Comparison of ENCODE assay signal across 25 cellular contexts in the genomic region with DNA sequence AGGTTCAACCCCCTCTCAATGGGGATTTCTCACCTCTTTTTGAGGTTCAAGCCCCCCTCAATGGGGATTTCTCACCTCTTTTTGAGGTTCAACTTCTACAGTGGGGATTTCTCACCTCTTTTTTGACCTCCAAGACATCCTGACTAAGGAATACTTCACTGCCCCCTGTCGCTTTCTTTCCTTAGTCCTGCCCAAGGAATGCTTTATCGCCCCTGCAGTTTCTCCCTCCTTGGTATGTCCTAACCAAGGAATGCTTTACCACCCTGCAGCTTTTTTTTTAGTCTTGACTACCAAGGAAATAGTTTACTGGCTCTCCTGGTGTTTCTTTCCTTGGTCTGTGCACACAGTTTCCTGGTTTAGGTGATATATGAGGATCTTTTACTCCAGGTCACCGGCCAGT. TPM values are rescaled to one million over a fixed set of nuclear protein-coding genes. Genes with fewer than 3 reads are reported as not detected.
A peak's percentile ranks its signal among the peaks of the same experiment; 100 is the strongest.
DNase-seq lines count a peak whose midpoint lies in the region; ATAC-seq and TF ChIP-seq lines count a peak whose summit lies in the region.
"Had no signal": no experiment of that assay in that cellular context is flagged by ENCODE, and none has a peak within 500 bp of the region (broad histone marks: within the 10 kb centered on the region; RNA-seq: fewer than 3 reads in every experiment).

No MANE protein-coding gene starts in this region.

- no peaks in the 10 kb centered on the region for H3K4me1 ChIP-seq in H9 (ENCODE audit: insufficient read depth, low read length)
- peaks cover 6% of the 10 kb centered on the region for H3K4me1 ChIP-seq in smooth muscle cell (ENCODE audit: low read depth)
- no peaks in the 10 kb centered on the region for H3K4me1 ChIP-seq in colonic mucosa
- H3K4me1 ChIP-seq: BLaER1, SJSA1 had no signal

- DNase-seq in H9 = peak; percentile 84
- DNase-seq in ecto neural progenitor cell (ENCODE audit: low spot score) = peak; percentile 47
- peak; percentile 79 for DNase-seq in islet precursor cell
- DNase-seq in smooth muscle cell (lab: John Stamatoyannopoulos, UW; ENCODE audit: unreplicated experiment) = no peak
- no peak for DNase-seq in colonic mucosa
- no peak for DNase-seq in occipital lobe (lab: John Stamatoyannopoulos, UW)
- DNase-seq: CD4-positive, alpha-beta memory T cell; COR-L47; DMS53; GOT3; MM.1S; NCI-H1048; NCI-H1417; NCI-H1694; NCI-H2029 treated with DMSO at 0.1 percent for 48 hours; NCI-H446 treated with DMSO at 0.1 percent for 48 hours; NCI-H526; NCI-H82; NK-92 treated with Interleukin-12 subunit alpha and Interleukin-12 subunit beta, amount 100 ng/mL, for 24 hours; PC-3 had no signal

- peaks cover 0 to 10% (median 0%) of the 10 kb centered on the region in 3 experiments; a peak in 3 of 7 replicates for H3K36me3 Mint-ChIP-seq in H9 (ENCODE audit: insufficient read depth in 1 of 3, low read depth in 3 of 3)
- H3K36me3 Mint-ChIP-seq: CD4-positive, alpha-beta memory T cell had no signal

- H3K14ac ChIP-seq in H9 (ENCODE audit: insufficient read depth, low read length) = no peak overlapping the region

- H3K36me3 ChIP-seq in smooth muscle cell (ENCODE audit: low read depth) (no peaks in the 10 kb centered on the region), colonic mucosa (no peaks in the 10 kb centered on the region)
- H3K36me3 ChIP-seq: BLaER1, SJSA1 had no signal

- no peak overlapping the region for H2BK15ac ChIP-seq in H9 (ENCODE audit: low read depth, low read length)

- H4K91ac ChIP-seq in H9 (ENCODE audit: insufficient read length, low read depth, low read length) = no peak overlapping the region

- H4K8ac ChIP-seq in H9 (replicated peaks; ENCODE audit: insufficient read length, low read depth, low read length) = no peak overlapping the region

- H2AFZ ChIP-seq in H9 (ENCODE audit: low read length) = no peak overlapping the region
- no peak overlapping the region for H2AFZ ChIP-seq in smooth muscle cell (ENCODE audit: low read depth)

- H3K79me2 ChIP-seq in H9 (ENCODE audit: insufficient read depth, low read length) = no peaks in the 10 kb centered on the region
- no peaks in the 10 kb centered on the region for H3K79me2 ChIP-seq in smooth muscle cell (ENCODE audit: low read depth)

- H3K23ac ChIP-seq in H9 (ENCODE audit: insufficient read length, low read depth, low read length) = no peak overlapping the region

- H2BK5ac ChIP-seq in H9 (ENCODE audit: insufficient read length, low read length) = no peak overlapping the region

- H4K20me1 ChIP-seq in H9 (ENCODE audit: control insufficient read depth, insufficient read depth, insufficient read length) (no peaks in the 10 kb centered on the region), smooth muscle cell (ENCODE audit: low read depth) (no peaks in the 10 kb centered on the region)
- H4K20me1 ChIP-seq: BLaER1 had no signal

- no peak overlapping the region for H2AK5ac ChIP-seq in H9 (ENCODE audit: insufficient read length, low read length)

- H3F3A ChIP-seq in smooth muscle cell (ENCODE audit: low read depth) = no peaks in the 10 kb centered on the region

- H2BK12ac ChIP-seq in H9 (ENCODE audit: insufficient read length, low read depth, low read length) = no peak overlapping the region

- H3K27ac Mint-ChIP-seq in H9 = no peak overlapping the region
- H3K27ac Mint-ChIP-seq: CD4-positive, alpha-beta memory T cell had no signal

- H3K9me3 ChIP-seq in H9 (ENCODE audit: control insufficient read depth, low read depth, low read length) (no peaks in the 10 kb centered on the region), smooth muscle cell (replicated peaks; ENCODE audit: low read depth) (no peaks in the 10 kb centered on the region), colonic mucosa (no peaks in the 10 kb centered on the region)
- H3K9me3 ChIP-seq: SJSA1 had no signal

- H2BK20ac ChIP-seq in H9 (ENCODE audit: low read depth, low read length, poor library complexity, severe bottlenecking) = no peak overlapping the region

- no CpG with 5 or more reads among the region's 3 CpGs for WGBS in H9 (ENCODE audit: extremely low coverage, insufficient read length, low lambda C conversion rate)
- WGBS in smooth muscle cell (ENCODE audit: low lambda C conversion rate) = 29% methylated on average over 3 of the region's 3 CpGs

- peaks cover 8 to 10% of the 10 kb centered on the region in 2 experiments; a peak in 3 of 4 replicates for H3K4me1 Mint-ChIP-seq in H9
- H3K4me1 Mint-ChIP-seq: CD4-positive, alpha-beta memory T cell had no signal

- no peak overlapping the region for H3K4me3 Mint-ChIP-seq in H9
- H3K4me3 Mint-ChIP-seq: CD4-positive, alpha-beta memory T cell had no signal

- peaks cover 23% of the 10 kb centered on the region for H3K27me3 Mint-ChIP-seq in H9 (ENCODE audit: low read depth)

- H2BK120ac ChIP-seq in H9 (ENCODE audit: low read depth, low read length, poor library complexity, severe bottlenecking) = no peak overlapping the region

- no peak overlapping the region for H3K27ac ChIP-seq in H9 (ENCODE audit: insufficient read length, low read depth, low read length)
- no peak overlapping the region for H3K27ac ChIP-seq in smooth muscle cell (ENCODE audit: low read depth)
- H3K27ac ChIP-seq in colonic mucosa = no peak overlapping the region
- H3K27ac ChIP-seq: BLaER1, KMS-11, SJSA1 had no signal

- H3K79me1 ChIP-seq in H9 (ENCODE audit: insufficient read depth, low read depth, low read length, poor library complexity, severe bottlenecking) = no peaks in the 10 kb centered on the region

- H3K4me2 ChIP-seq in H9 (ENCODE audit: insufficient read depth, insufficient read length, low read length) (no peak overlapping the region), smooth muscle cell (no peak overlapping the region)
- H3K4me2 ChIP-seq: BLaER1, KMS-11 had no signal

- no peak overlapping the region for H3K56ac ChIP-seq in H9 (ENCODE audit: insufficient read length, low read depth, low read length)

- no peak overlapping the region for H3T11ph ChIP-seq in H9 (ENCODE audit: low read length)

- H3K18ac ChIP-seq in H9 (ENCODE audit: insufficient read length, low read depth, low read length) = no peak overlapping the region

- no peak overlapping the region for H3K9ac ChIP-seq in H9 (ENCODE audit: extremely low read depth, insufficient read length, low read length)
- H3K9ac ChIP-seq in smooth muscle cell (ENCODE audit: low read depth) = no peak overlapping the region
- no peak overlapping the region for H3K9ac ChIP-seq in colonic mucosa (ENCODE audit: low read depth in 2 of 2, low read length in 2 of 2)
- H3K9ac ChIP-seq: BLaER1, KMS-11 had no signal

- no peaks in the 10 kb centered on the region for H3K23me2 ChIP-seq in H9 (ENCODE audit: insufficient read length, low read depth, low read length, poor library complexity, severe bottlenecking)

- H3K9me3 Mint-ChIP-seq in H9 = peaks cover 16 to 23% of the 10 kb centered on the region in 2 experiments

- no peak overlapping the region for H3K4me3 ChIP-seq in smooth muscle cell
- H3K4me3 ChIP-seq in colonic mucosa = no peak overlapping the region
- H3K4me3 ChIP-seq: BLaER1, SJSA1 had no signal

- ATAC-seq in HG02623 (IDR thresholded peaks at IDR 0.05; ENCODE audit: unreplicated experiment) = no peak
- ATAC-seq: PC-3 had no signal

- no peak overlapping the region for H3K4ac ChIP-seq in H9 (ENCODE audit: low read depth, low read length)

- H4K5ac ChIP-seq in H9 (ENCODE audit: insufficient read length, low read depth, low read length) = no peak overlapping the region

- intact Hi-C loops in colonic mucosa (cut with DNase I) = no loop called here

- TF ChIP-seq CTCF in H9 (conservative IDR thresholded peaks at IDR 0.05) (no peak; the same call in 2 of the 3 replicates), smooth muscle cell (IDR thresholded peaks at IDR 0.05; ENCODE audit: borderline replicate concordance, insufficient read depth, poor library complexity, severe bottlenecking) (peak; percentile 4), colonic mucosa (IDR thresholded peaks at IDR 0.05) (no peak)

- H3K27me3 ChIP-seq in H9 (ENCODE audit: insufficient read depth, low read length) (no peaks in the 10 kb centered on the region), smooth muscle cell (ENCODE audit: low read depth) (no peaks in the 10 kb centered on the region), colonic mucosa (no peaks in the 10 kb centered on the region)
- H3K27me3 ChIP-seq: BLaER1, SJSA1 had no signal

RNA-seq across cellular contexts. Expression of a gene that starts 9.6 kb away (rescaled TPM):
- total RNA-seq in H9 (2021) (0.13 and 0.37 TPM in 2 replicates), smooth muscle cell (0.13 TPM in 1 of 2 replicates, not detected in the other), colonic mucosa (not detected), occipital lobe (not detected)
- polyA plus RNA-seq in smooth muscle cell = 0.67 TPM in 1 of 2 replicates, not detected in the other
- total RNA-seq: PC-3, SJSA1 had no signal
- polyA plus RNA-seq: AG04450 had no signal

RNA-seq across cellular contexts. Expression of a gene that starts 58.1 kb away (rescaled TPM):
- total RNA-seq in H9 (2021) (42.0 and 42.5 TPM in 2 replicates), smooth muscle cell (178 and 190 TPM in 2 replicates), colonic mucosa (10 to 100 TPM; 10.1 to 12.6 TPM), occipital lobe (1.7 TPM)
- 218 and 261 TPM in 2 replicates for polyA plus RNA-seq in smooth muscle cell

Comparison
In these comparisons a context has a peak if more than half of its experiments do, and no peak if none do; other contexts are left out.
1. DNase-seq: peak in H9 (single experiment), ecto neural progenitor cell (single experiment) and islet precursor cell (single experiment); none in smooth muscle cell (single experiment), colonic mucosa (single experiment) and occipital lobe (single experiment).